Comparison of ENCODE assay signal across 8 cellular contexts in the genomic region with DNA sequence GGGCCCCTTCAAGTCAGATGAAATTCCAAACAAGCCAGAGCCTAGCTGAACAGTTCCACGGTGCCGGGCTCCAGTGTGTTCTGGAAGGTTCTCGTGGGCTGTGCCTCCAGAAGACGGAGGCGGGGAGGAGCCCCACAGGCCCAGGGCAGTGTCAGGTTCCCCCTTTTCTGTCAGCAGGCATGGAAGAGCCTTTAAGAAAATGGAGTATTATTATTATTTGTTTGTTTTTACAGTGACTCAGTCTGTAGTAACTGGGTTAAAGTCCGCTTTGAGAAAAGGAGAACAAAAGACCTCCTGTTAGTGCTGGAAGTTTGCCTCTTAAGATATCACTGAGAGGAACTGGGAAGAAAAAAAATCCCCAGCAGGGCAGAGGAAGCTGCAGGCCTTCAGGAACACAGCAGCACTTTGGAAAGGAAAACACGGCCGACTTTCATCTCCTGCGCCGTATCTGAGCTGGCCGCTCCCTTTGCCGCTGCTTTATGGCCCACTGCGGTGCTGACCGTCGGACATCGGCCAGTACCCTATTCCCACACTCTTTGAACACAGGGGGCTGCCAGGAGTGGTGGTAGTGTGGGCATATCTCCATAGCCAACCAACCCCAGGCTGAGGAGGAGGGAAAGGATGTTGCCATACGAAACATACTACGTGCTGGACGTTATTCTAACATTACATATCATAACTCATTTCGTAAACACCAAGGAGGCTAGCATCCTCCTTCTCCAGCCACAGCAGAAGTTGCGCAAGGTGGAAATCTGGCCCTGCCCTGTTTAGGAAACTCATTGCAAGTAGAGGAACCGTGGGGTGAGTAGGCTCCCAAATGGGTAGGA.
DNase-seq lines count a peak whose midpoint lies in the region; ATAC-seq and TF ChIP-seq lines count a peak whose summit lies in the region.

No MANE protein-coding gene starts in this region.

- no peaks in the 10 kb centered on the region for H3K9me3 ChIP-seq in cardiac muscle cell (ENCODE audit: low read depth)

- H3K27me3 ChIP-seq in cardiac muscle cell: no peaks in the 10 kb centered on the region

- peak overlapping the region; percentile 39 for H3K4me3 ChIP-seq in WI38 (ENCODE audit: low read depth, low read length)
- H3K4me3 ChIP-seq in cardiac muscle cell: no peak overlapping the region

- H3K4me1 ChIP-seq in cardiac muscle cell (ENCODE audit: low read depth): peaks cover 8% of the 10 kb centered on the region

- peak overlapping the region; percentile 33 for H3K27ac ChIP-seq in cardiac muscle cell

- TF ChIP-seq POLR2A in GM18505 (IDR thresholded peaks at IDR 0.05; ENCODE audit: borderline replicate concordance, extremely low read depth, insufficient read depth, insufficient read length): no peak

- DNase-seq in ELR (ENCODE audit: low read depth): peak; percentile 94
- peak in 1 of 2 donors; percentile 97 for DNase-seq in cardiac muscle cell (ENCODE audit: low read depth in 1 of 2, low spot score in 1 of 2)
- DNase-seq in putamen (ENCODE audit: low spot score): peak; percentile 46
- no peak for DNase-seq in NCI-H1417 (lab: John Stamatoyannopoulos, UW)
- no peak for DNase-seq in activated gamma-delta T cell treated with Interleukin-2 at 50 U/mL for 16 hours

- TF ChIP-seq CTCF in WI38 (IDR thresholded peaks at IDR 0.05; ENCODE audit: low read depth, low read length) (no peak), cardiac muscle cell (IDR thresholded peaks at IDR 0.05; ENCODE audit: low read depth, low read length) (no peak)

- no peaks in the 10 kb centered on the region for H3K36me3 ChIP-seq in cardiac muscle cell

- no peak for ATAC-seq in HG02642 (IDR thresholded peaks at IDR 0.05; ENCODE audit: poor library complexity, unreplicated experiment)
- no peak for ATAC-seq in GM18505 (IDR thresholded peaks at IDR 0.05; ENCODE audit: unreplicated experiment)

Comparison
In these comparisons a context has a peak if more than half of its experiments do, and no peak if none do; other contexts are left out.
1. DNase-seq: peak in ELR (single experiment) and putamen (single experiment); none in NCI-H1417 (0 of 3) and activated gamma-delta T cell treated with Interleukin-2 at 50 U/mL for 16 hours (single experiment).